In genomic region chr3:18389108-18389733, GRCh38 we compare ENCODE assay signal across 8 cellular contexts. TPM values are rescaled to one million over a fixed set of nuclear protein-coding genes. Genes with fewer than 3 reads are reported as not detected.
DNase-seq lines count a peak whose midpoint lies in the region; ATAC-seq and TF ChIP-seq lines count a peak whose summit lies in the region.

No MANE protein-coding gene starts in this region.

- H3K27me3 ChIP-seq in heart right ventricle, result no peaks in the 10 kb centered on the region
- H3K27me3 ChIP-seq in lung (ENCODE audit: control insufficient read depth, insufficient read depth), result no peaks in the 10 kb centered on the region

- H3K4me1 ChIP-seq in heart right ventricle (peaks cover 0 to 7% (median 0%) of the 10 kb centered on the region in 9 donors), lung (ENCODE audit: control insufficient read depth in 2 of 2, insufficient read depth in 2 of 2, low read length in 2 of 2) (no peaks in the 10 kb centered on the region)

- in situ Hi-C loops in astrocyte of the cerebellum (cut with HindIII; ENCODE audit: low sequenced_read_pairs), result no loop called here

- intact Hi-C loops in heart right ventricle (cut with DNase I), result no loop called here
- intact Hi-C loops in Right ventricle myocardium superior (cut with DNase I), result no loop called here

- DNase-seq in heart right ventricle (no peak), Right ventricle myocardium superior (no peak), NCI-H1048 (lab: John Stamatoyannopoulos, UW) (peak; percentile 19), astrocyte of the cerebellum (ENCODE audit: low read depth) (peak; percentile 3), lung (ENCODE audit: low spot score) (no peak), NCI-H2107 (lab: John Stamatoyannopoulos, UW) (no peak)

- H3K4me3 ChIP-seq in heart right ventricle (no peak overlapping the region), astrocyte of the cerebellum (ENCODE audit: low read depth, low read length) (no peak overlapping the region), lung (no peak overlapping the region)

- no peak overlapping the region for H3K27ac ChIP-seq in heart right ventricle
- no peak overlapping the region for H3K27ac ChIP-seq in lung (ENCODE audit: low read depth in 1 of 2, low read length in 1 of 2)

- H3K9me3 ChIP-seq in heart right ventricle (no peaks in the 10 kb centered on the region), lung (ENCODE audit: control insufficient read depth in 2 of 2, insufficient read depth in 1 of 2, low read length in 1 of 2) (no peaks in the 10 kb centered on the region)

- TF ChIP-seq CTCF in heart right ventricle (IDR thresholded peaks at IDR 0.05) (peak; percentile 38 to 78 (median 62)), astrocyte of the cerebellum (IDR thresholded peaks at IDR 0.05; ENCODE audit: low read depth, low read length, missing control alignments) (peak; percentile 62), lung (IDR thresholded peaks at IDR 0.05; ENCODE audit: control extremely low read depth, extremely low read depth) (peak; percentile 3)

- ATAC-seq in heart right ventricle, result no peak
- no peak for ATAC-seq in Right ventricle myocardium superior (ENCODE audit: poor library complexity)
- ATAC-seq in lung (ENCODE audit: insufficient read depth, low FRiP score), result no peak
- ATAC-seq in GM18868 (IDR thresholded peaks at IDR 0.05; ENCODE audit: unreplicated experiment), result no peak
- no peak for ATAC-seq in HG03045 (IDR thresholded peaks at IDR 0.05; ENCODE audit: unreplicated experiment)

- WGBS in heart right ventricle, 2 donors, result 47 to 48% methylated on average over 2 of the region's 2 CpGs
- 51 to 53% methylated on average over 2 of the region's 2 CpGs for WGBS in lung, 2 donors

- peaks cover 0 to 64% (median 7%) of the 10 kb centered on the region in 9 donors for H3K36me3 ChIP-seq in heart right ventricle
- peaks cover 5 to 6% of the 10 kb centered on the region in 2 donors for H3K36me3 ChIP-seq in lung (ENCODE audit: control insufficient read depth in 2 of 2, insufficient read depth in 2 of 2, low read length in 2 of 2)

RNA-seq across cellular contexts. Expression of gene SATB1, which starts 35.9 kb away (rescaled TPM):
- total RNA-seq in heart right ventricle (10 to 100 TPM; 34.2 to 73.7 (median 52.0) TPM), Right ventricle myocardium superior (41.7 TPM), lung (100 to 1,000 TPM in 1 of 2 donors, 10 to 100 TPM in 1; 21.9 to 116 TPM)
- polyA plus RNA-seq in heart right ventricle (10 to 100 TPM in 1 of 2 donors, 1 to 10 TPM in 1; 8.8 to 18.9 TPM), lung (10 to 100 TPM; 11.4 to 11.9 TPM)

Comparison
In these comparisons a context has a peak if more than half of its experiments do, and no peak if none do; other contexts are left out.
1. DNase-seq: peak in NCI-H1048 (single experiment) and astrocyte of the cerebellum (single experiment); none in heart right ventricle (0 of 2), Right ventricle myocardium superior (single experiment), lung (single experiment) and NCI-H2107 (single experiment).
2. CTCF ChIP-seq: peak in every context shown above with its lines; median percentile 62 in heart right ventricle; 62 in astrocyte of the cerebellum; 3 in lung.